Comparison of ENCODE assay signal across 9 cellular contexts in genomic region chr2:17717666-17718065, GRCh38.
"Had no signal": no experiment of that assay in that cellular context is flagged by ENCODE, and none has a peak within 500 bp of the region (broad histone marks: within the 10 kb centered on the region; RNA-seq: fewer than 3 reads in every experiment).

No MANE protein-coding gene starts in this region.

- H3K9me3 ChIP-seq: HAP-1 had no signal

- H3K4me3 ChIP-seq: GM23248, HAP-1 had no signal

- ATAC-seq: HCT116 had no signal

- H3K27ac ChIP-seq: GM23248, HL-60 had no signal

- DNase-seq: GM23248, GOT3, H7, HFFc6, IMR-90, KBM-7 had no signal
